In genomic region chrX:123773258-123773978, GRCh38 we compare ENCODE assay signal across 29 cellular contexts. TPM values are rescaled to one million over a fixed set of nuclear protein-coding genes. Genes with fewer than 3 reads are reported as not detected.
DNase-seq lines count a peak whose midpoint lies in the region; ATAC-seq and TF ChIP-seq lines count a peak whose summit lies in the region.
"Had no signal": no experiment of that assay in that cellular context is flagged by ENCODE, and none has a peak within 500 bp of the region (broad histone marks: within the 10 kb centered on the region; RNA-seq: fewer than 3 reads in every experiment).

No MANE protein-coding gene starts in this region.

- dilution Hi-C loops in mammary epithelial cell (cut with HindIII; ENCODE audit: low sequenced_read_pairs) = no loop called here

- in situ Hi-C loops in mammary epithelial cell (cut with MboI; ENCODE audit: low sequenced_read_pairs in 2 of 2) = no loop called here

- H3K27me3 Mint-ChIP-seq in activated CD4-positive, alpha-beta T cell treated with anti-CD3 and anti-CD28 coated beads for 36 hours = no peaks in the 10 kb centered on the region
- H3K27me3 Mint-ChIP-seq: B cell; brain; naive B cell; progenitor cell of endocrine pancreas; stimulated activated naive CD8-positive, alpha-beta T cell treated with anti-CD3 and anti-CD28 coated beads, Interleukin-15, Interleukin-2, amounts not matched to agents 100 ng/mL and 50 ng/mL, for 24 hours had no signal

- DNase-seq in activated CD4-positive, alpha-beta T cell treated with anti-CD3 and anti-CD28 coated beads for 36 hours = no peak
- DNase-seq in activated CD4-positive, alpha-beta T cell treated with anti-CD3 and anti-CD28 coated beads, Interleukin-2, amount 50 U/mL, for 48 hours = no peak
- DNase-seq in mammary epithelial cell (peak; percentile 32), mucosa of gallbladder (ENCODE audit: low spot score) (peak; percentile 14), retina (no peak)
- no peak for DNase-seq in effector CD4-positive, alpha-beta T cell
- DNase-seq in activated effector memory CD4-positive, alpha-beta T cell treated with anti-CD3 and anti-CD28 coated beads, Interleukin-2, amount 50 U/mL, for 16 hours = no peak
- DNase-seq: activated CD4-positive, alpha-beta T cell treated with anti-CD3 and anti-CD28 coated beads for 4 hours; activated naive CD4-positive, alpha-beta T cell; activated T-cell treated with anti-CD3 and anti-CD28 coated beads, Interleukin-2, amount 50 U/mL, for 4 hours; adrenal gland; DMS79; effector memory CD4-positive, alpha-beta T cell; gastrocnemius medialis; HCEC 1CT; IMR-90; naive B cell; NCI-H1417 treated with DMSO at 0.1 percent for 48 hours; NCI-H2107; NCI-H446; thyroid gland had no signal

- H3K4me1 Mint-ChIP-seq in activated CD4-positive, alpha-beta T cell treated with anti-CD3 and anti-CD28 coated beads for 36 hours = peaks cover 3% of the 10 kb centered on the region
- H3K4me1 Mint-ChIP-seq: B cell, brain had no signal

- POLR2A ChIA-PET in activated CD4-positive, alpha-beta T cell treated with anti-CD3 and anti-CD28 coated beads for 36 hours (lab: Charles Lee) = no interaction called here
- POLR2A ChIA-PET in HEK293 (lab: Yijun Ruan, JAX) = interaction anchor here (0.7 kb wide), 1 partner anchor 325 kb away, joined by 3 read pairs; no protein-coding TSS in a partner anchor

- H3K9me3 ChIP-seq in HEK293 (ENCODE audit: control insufficient read depth, insufficient read depth, low read depth, low read length) = no peaks in the 10 kb centered on the region
- peaks cover 6% of the 10 kb centered on the region for H3K9me3 ChIP-seq in mammary epithelial cell (replicated peaks; ENCODE audit: insufficient read depth, low read length)
- H3K9me3 ChIP-seq: adrenal gland, gastrocnemius medialis, neutrophil, thyroid gland had no signal

- no peaks in the 10 kb centered on the region for H3K79me2 ChIP-seq in mammary epithelial cell (ENCODE audit: insufficient read depth, low read length)
- H3K79me2 ChIP-seq: hepatocyte had no signal

- H3K27ac Mint-ChIP-seq in activated CD4-positive, alpha-beta T cell treated with anti-CD3 and anti-CD28 coated beads for 36 hours = no peak overlapping the region
- H3K27ac Mint-ChIP-seq: B cell; brain; naive B cell; progenitor cell of endocrine pancreas; stimulated activated naive CD8-positive, alpha-beta T cell treated with anti-CD3 and anti-CD28 coated beads, Interleukin-15, Interleukin-2, amounts not matched to agents 100 ng/mL and 50 ng/mL, for 24 hours had no signal

- no peaks in the 10 kb centered on the region for H4K20me1 ChIP-seq in mammary epithelial cell (ENCODE audit: insufficient read depth, low read length)

- H3K36me3 Mint-ChIP-seq in activated CD4-positive, alpha-beta T cell treated with anti-CD3 and anti-CD28 coated beads for 36 hours (ENCODE audit: low read depth) = no peaks in the 10 kb centered on the region
- H3K36me3 Mint-ChIP-seq: brain, naive B cell had no signal

- peak; percentile 47 for ATAC-seq in activated CD4-positive, alpha-beta T cell treated with anti-CD3 and anti-CD28 coated beads for 36 hours
- ATAC-seq: activated T-cell treated with anti-CD3 and anti-CD28 coated beads, Interleukin-2, amount 50 U/mL, for 4 hours; gastrocnemius medialis; left lobe of liver had no signal

- peaks cover 2% of the 10 kb centered on the region for H3K9me3 Mint-ChIP-seq in activated CD4-positive, alpha-beta T cell treated with anti-CD3 and anti-CD28 coated beads for 36 hours (ENCODE audit: low read depth)
- H3K9me3 Mint-ChIP-seq: activated T-cell treated with anti-CD3 and anti-CD28 coated beads, Interleukin-2, amount 50 U/mL, for 4 hours; stimulated activated naive CD8-positive, alpha-beta T cell treated with anti-CD3 and anti-CD28 coated beads, Interleukin-15, Interleukin-2, amounts not matched to agents 100 ng/mL and 50 ng/mL, for 24 hours had no signal

- H3K36me3 ChIP-seq in HEK293 (ENCODE audit: control insufficient read depth in 2 of 2, insufficient read depth in 1 of 2, low read length in 2 of 2) (no peaks in the 10 kb centered on the region), mammary epithelial cell (ENCODE audit: insufficient read depth, low read length) (no peaks in the 10 kb centered on the region)
- H3K36me3 ChIP-seq: adrenal gland, gastrocnemius medialis, neutrophil, thyroid gland had no signal

- H3K9ac ChIP-seq in mammary epithelial cell (ENCODE audit: insufficient read depth, low read length) = no peak overlapping the region

- no peaks in the 10 kb centered on the region for H3K4me1 ChIP-seq in HEK293 (ENCODE audit: control insufficient read depth, insufficient read depth, low read length)
- H3K4me1 ChIP-seq in mammary epithelial cell (ENCODE audit: insufficient read depth, low read length) = no peaks in the 10 kb centered on the region
- H3K4me1 ChIP-seq: adrenal gland, gastrocnemius medialis, thyroid gland had no signal

- no peak overlapping the region for H2AFZ ChIP-seq in mammary epithelial cell (ENCODE audit: low read depth, low read length)
- H2AFZ ChIP-seq: hepatocyte had no signal

- no peak overlapping the region for H3K4me2 ChIP-seq in mammary epithelial cell (ENCODE audit: insufficient read depth, low read depth, low read length)
- H3K4me2 ChIP-seq: hepatocyte had no signal

- intact Hi-C loops in activated CD4-positive, alpha-beta T cell treated with anti-CD3 and anti-CD28 coated beads for 36 hours (cut with DNase I, micrococcal nuclease) = loop anchor here in 1 of 2 experiments (10.0 kb wide), 1 partner anchor 319 kb away; no protein-coding TSS in a partner anchor
- intact Hi-C loops in mammary epithelial cell (cut with micrococcal nuclease) = no loop called here

- TF ChIP-seq CTCF in HEK293 (tag by site-specific recombination; IDR thresholded peaks at IDR 0.05) (no peak), mammary epithelial cell (conservative IDR thresholded peaks at IDR 0.05 in 1 of 2, IDR thresholded peaks at IDR 0.05 in 1 of 2; ENCODE audit: extremely low read depth in 1 of 2, insufficient read depth in 1 of 2, low read depth in 1 of 2, low read length in 2 of 2) (no peak)

- WGBS in mammary epithelial cell (ENCODE audit: low coverage, missing lambda C conversion rate) = 81% methylated on average over 4 of the region's 4 CpGs

- no TSS peak for BruUV-seq in mammary epithelial cell (replicated peaks; lab: Mats Ljungman, UMichigan)

- H3K27me3 ChIP-seq in mammary epithelial cell (ENCODE audit: insufficient read depth, low read length) = no peaks in the 10 kb centered on the region
- H3K27me3 ChIP-seq: adrenal gland, gastrocnemius medialis, hepatocyte, neutrophil, thyroid gland had no signal

- H3K4me3 Mint-ChIP-seq in activated CD4-positive, alpha-beta T cell treated with anti-CD3 and anti-CD28 coated beads for 36 hours = no peak overlapping the region
- H3K4me3 Mint-ChIP-seq: activated T-cell treated with anti-CD3 and anti-CD28 coated beads, Interleukin-2, amount 50 U/mL, for 4 hours; B cell; brain; naive B cell; stimulated activated naive CD8-positive, alpha-beta T cell treated with anti-CD3 and anti-CD28 coated beads, Interleukin-15, Interleukin-2, amounts not matched to agents 100 ng/mL and 50 ng/mL, for 24 hours had no signal

- no peak overlapping the region for H3K4me3 ChIP-seq in HEK293 (ENCODE audit: low read depth, low read length)
- H3K4me3 ChIP-seq in mammary epithelial cell (replicated peaks in 1 of 3; ENCODE audit: insufficient read depth in 1 of 3, low read depth in 2 of 3, low read length in 3 of 3) = no peak overlapping the region
- H3K4me3 ChIP-seq: adrenal gland, gastrocnemius medialis, hepatocyte, thyroid gland had no signal

- H3K27ac ChIP-seq in HEK293 (ENCODE audit: extremely low read depth, low read depth, low read length) (no peak overlapping the region), mammary epithelial cell (ENCODE audit: insufficient read depth, low read depth, low read length) (no peak overlapping the region)
- H3K27ac ChIP-seq: adrenal gland, gastrocnemius medialis, hepatocyte, neutrophil, thyroid gland had no signal

- CTCF ChIA-PET in activated CD4-positive, alpha-beta T cell treated with anti-CD3 and anti-CD28 coated beads for 36 hours (lab: Charles Lee) = no interaction called here
- CTCF ChIA-PET in HEK293 (lab: Yijun Ruan, JAX) = interaction anchor here (0.7 kb wide), 1 partner anchor 127 kb away, joined by 4 read pairs; no protein-coding TSS in a partner anchor
- CTCF ChIA-PET in mammary epithelial cell (lab: Charles Lee; ENCODE audit: low non-redundant PET) = no interaction called here

TF ChIP-seq in HEK293, 187 proteins besides CTCF, POLR2A, EP300 and RAD21:
- TF ChIP-seq KLF16 (tag by site-specific recombination; IDR thresholded peaks at IDR 0.05) (no peak), ZNF266 (tag by site-specific recombination; IDR thresholded peaks at IDR 0.05; ENCODE audit: low read depth) (peak; percentile 86)

RNA-seq across cellular contexts. Expression of gene THOC2, which starts 40.6 kb away (rescaled TPM):
- 10 to 100 TPM; 80.7 to 85.4 TPM for total RNA-seq in activated CD4-positive, alpha-beta T cell treated with anti-CD3 and anti-CD28 coated beads for 36 hours
- total RNA-seq in mammary epithelial cell = 10 to 100 TPM; 59.5 to 62.0 TPM
- 27.9 TPM for polyA plus RNA-seq in mammary epithelial cell
- polyA minus RNA-seq in mammary epithelial cell = 20.1 TPM
- 63.8 TPM for total RNA-seq in mucosa of gallbladder

Comparison
In these comparisons a context has a peak if more than half of its experiments do, and no peak if none do; other contexts are left out.
1. DNase-seq: peak in mammary epithelial cell (single experiment) and mucosa of gallbladder (single experiment); none in activated CD4-positive, alpha-beta T cell treated with anti-CD3 and anti-CD28 coated beads for 36 hours (single experiment), activated CD4-positive, alpha-beta T cell treated with anti-CD3 and anti-CD28 coated beads, Interleukin-2, amount 50 U/mL, for 48 hours (0 of 2), effector CD4-positive, alpha-beta T cell (single experiment), activated effector memory CD4-positive, alpha-beta T cell treated with anti-CD3 and anti-CD28 coated beads, Interleukin-2, amount 50 U/mL, for 16 hours (single experiment) and retina (single experiment).